In genomic region chr16:57091990-57092785, GRCh38 we compare ENCODE assay signal across 8 cellular contexts. TPM values are rescaled to one million over a fixed set of nuclear protein-coding genes. Genes with fewer than 3 reads are reported as not detected.
DNase-seq lines count a peak whose midpoint lies in the region; ATAC-seq and TF ChIP-seq lines count a peak whose summit lies in the region.

Gene CPNE2 (plus strand): TSS chr16:57092583. CDS start chr16:57110743, 18,160 bp downstream.

- H3K27ac ChIP-seq in brain microvascular endothelial cell = no peak within 1 kb of the TSS

- peak within 1 kb of the TSS; percentile 64 for H3K4me3 ChIP-seq in brain microvascular endothelial cell (ENCODE audit: low read depth, low read length)
- H3K4me3 ChIP-seq in iPS-15b (ENCODE audit: low read depth, low read length) = peak within 1 kb of the TSS; percentile 69

- H3K9ac ChIP-seq in iPS-15b (ENCODE audit: low read depth, low read length) = peak within 1 kb of the TSS; percentile 2

- H3K9me3 ChIP-seq in iPS-15b (ENCODE audit: control insufficient read depth, insufficient read depth, low read length) = no peaks in the 10 kb centered on the region

- H3K27me3 ChIP-seq in brain microvascular endothelial cell (replicated peaks) = no peaks in the 10 kb centered on the region
- peaks cover 25% of the 10 kb centered on the region for H3K27me3 ChIP-seq in iPS-15b (ENCODE audit: control insufficient read depth, insufficient read depth, low read length)

- DNase-seq in SKM-1 treated with dmso at 0.1 percent for 144 hours (lab: John Stamatoyannopoulos, UW; ENCODE audit: unreplicated experiment) (peak; percentile 44), SKM-1 (lab: John Stamatoyannopoulos, UW; ENCODE audit: unreplicated experiment) (no peak), RPMI7951 (ENCODE audit: low read depth) (peak; percentile 70), brain microvascular endothelial cell (no peak), putamen (ENCODE audit: low spot score) (peak; percentile 85), NK-92 (lab: John Stamatoyannopoulos, UW; ENCODE audit: unreplicated experiment) (no peak)

- peak; percentile 41 for ATAC-seq in HG03103 (IDR thresholded peaks at IDR 0.05; ENCODE audit: low read depth, unreplicated experiment)

- H3K36me3 ChIP-seq in brain microvascular endothelial cell (replicated peaks) (no peaks in the 10 kb centered on the region), iPS-15b (ENCODE audit: control insufficient read depth, insufficient read depth, low read length) (no peaks in the 10 kb centered on the region)

- in situ Hi-C loops in brain microvascular endothelial cell (cut with HindIII; ENCODE audit: low pct_ligation_motif_present, low sequenced_read_pairs) = no loop called here

- H3K4me1 ChIP-seq in iPS-15b (ENCODE audit: control insufficient read depth, insufficient read depth, low read length) = no peaks in the 10 kb centered on the region

- peak; percentile 4 for TF ChIP-seq CTCF in brain microvascular endothelial cell (IDR thresholded peaks at IDR 0.05; ENCODE audit: low read depth, low read length, missing control alignments)

RNA-seq across cellular contexts. Expression of gene CPNE2, which starts in this region (rescaled TPM):
- total RNA-seq in RPMI7951 (2014; rRNA removed; shearing (Covaris generic)) = 61.8 and 93.1 TPM in 2 replicates

Comparison
In these comparisons a context has a peak if more than half of its experiments do, and no peak if none do; other contexts are left out.
1. DNase-seq: peak in SKM-1 treated with dmso at 0.1 percent for 144 hours (single experiment), RPMI7951 (single experiment) and putamen (single experiment); none in SKM-1 (single experiment), brain microvascular endothelial cell (single experiment) and NK-92 (single experiment).